In the genomic region with DNA sequence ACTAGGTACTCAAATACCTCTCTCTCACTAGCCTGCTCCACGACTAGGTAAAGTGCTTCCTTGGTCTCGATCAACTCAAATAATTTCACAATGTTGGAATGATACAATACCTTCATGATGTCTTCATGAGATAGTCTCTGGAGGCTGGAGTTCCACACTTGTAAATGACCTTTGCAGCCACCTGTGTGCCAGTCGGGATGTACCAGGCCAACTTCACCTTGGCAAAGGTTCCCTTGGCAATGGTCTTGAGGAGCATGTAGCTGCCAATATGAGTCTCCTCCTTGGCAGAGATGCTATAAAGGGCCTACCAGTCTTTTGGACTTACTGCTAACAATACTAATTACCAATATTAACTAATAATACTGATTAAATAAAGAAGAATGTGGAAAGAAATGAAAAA, we compare ENCODE assay signal across 22 cellular contexts. TPM values are rescaled to one million over a fixed set of nuclear protein-coding genes. Genes with fewer than 3 reads are reported as not detected.
DNase-seq lines count a peak whose midpoint lies in the region; ATAC-seq, FAIRE-seq and TF ChIP-seq lines count a peak whose summit lies in the region.
"Had no signal": no experiment of that assay in that cellular context is flagged by ENCODE, and none has a peak within 500 bp of the region (broad histone marks: within the 10 kb centered on the region; RNA-seq: fewer than 3 reads in every experiment).

No MANE protein-coding gene starts in this region.

- H4K20me1 ChIP-seq in PC-9 (ENCODE audit: insufficient read depth), result no peaks in the 10 kb centered on the region
- H4K20me1 ChIP-seq: BLaER1 treated with 17β-estradiol and CSF1 and Interleukin-3, amounts not matched to agents 10 nM and 100 nM had no signal

- H2AFZ ChIP-seq in PC-9, result no peak overlapping the region

- H3K27ac ChIP-seq in C4-2B (peak overlapping the region; percentile 15), PC-9 (no peak overlapping the region)
- H3K27ac ChIP-seq: 22Rv1; A549; BLaER1 treated with 17β-estradiol and CSF1 and Interleukin-3, amounts not matched to agents 10 nM and 100 nM had no signal

- CTCF ChIA-PET in PC-9 (lab: Charles Lee) (no interaction called here), Caco-2 (lab: Charles Lee) (no interaction called here)

- peaks cover 9% of the 10 kb centered on the region for H3K27me3 Mint-ChIP-seq in Caco-2 (ENCODE audit: insufficient read depth, unreplicated experiment)
- H3K27me3 Mint-ChIP-seq: CD4-positive, alpha-beta memory T cell had no signal

- no peaks in the 10 kb centered on the region for H3K4me1 Mint-ChIP-seq in Caco-2 (ENCODE audit: low read depth, unreplicated experiment)
- H3K4me1 Mint-ChIP-seq: B cell had no signal

- H3K4me3 Mint-ChIP-seq in Caco-2 (ENCODE audit: unreplicated experiment), result no peak overlapping the region
- H3K4me3 Mint-ChIP-seq: B cell; CD14-positive monocyte; CD4-positive, alpha-beta memory T cell; CD4-positive, CD25-positive, alpha-beta regulatory T cell; CD8-positive, alpha-beta memory T cell had no signal

- H3K36me3 Mint-ChIP-seq in Caco-2 (ENCODE audit: insufficient read depth, unreplicated experiment), result no peaks in the 10 kb centered on the region
- H3K36me3 Mint-ChIP-seq: CD4-positive, alpha-beta memory T cell; CD4-positive, CD25-positive, alpha-beta regulatory T cell; CD8-positive, alpha-beta memory T cell had no signal

- DNase-seq in PC-9, result peak in 1 of 2 experiments; percentile 34
- no peak for DNase-seq in urothelium cell line (ENCODE audit: low spot score)
- DNase-seq in Caco-2, result no peak
- DNase-seq: AML-193; Calu3; CD4-positive, alpha-beta memory T cell; CD4-positive, CD25-positive, alpha-beta regulatory T cell; CD8-positive, alpha-beta memory T cell; COR-L47; DMS79 treated with DMSO at 0.1 percent for 48 hours; GF-D8 had no signal

- peaks cover 55% of the 10 kb centered on the region for H3K4me1 ChIP-seq in PC-9 (replicated peaks; ENCODE audit: insufficient read depth)
- no peaks in the 10 kb centered on the region for H3K4me1 ChIP-seq in Caco-2

- H3K36me3 ChIP-seq in PC-9 (ENCODE audit: low read depth) (no peaks in the 10 kb centered on the region), Caco-2 (ENCODE audit: control insufficient read depth, insufficient read depth, low read length) (no peaks in the 10 kb centered on the region)
- H3K36me3 ChIP-seq: BLaER1 treated with 17β-estradiol and CSF1 and Interleukin-3, amounts not matched to agents 10 nM and 100 nM had no signal

- ATAC-seq in HG02588 (IDR thresholded peaks at IDR 0.05; ENCODE audit: unreplicated experiment), result no peak
- ATAC-seq: A549 had no signal

- H3K79me2 ChIP-seq in PC-9 (ENCODE audit: low read depth), result no peaks in the 10 kb centered on the region

- H3K4me2 ChIP-seq in PC-9, result peak overlapping the region; percentile 49; the same call in 1 of the 2 replicates
- H3K4me2 ChIP-seq: A549; BLaER1 treated with 17β-estradiol and CSF1 and Interleukin-3, amounts not matched to agents 10 nM and 100 nM had no signal

- H3K27ac Mint-ChIP-seq in Caco-2 (ENCODE audit: unreplicated experiment), result no peak overlapping the region
- H3K27ac Mint-ChIP-seq: B cell; CD14-positive monocyte; CD4-positive, alpha-beta memory T cell; CD8-positive, alpha-beta memory T cell had no signal

- H3K9me3 Mint-ChIP-seq in Caco-2 (ENCODE audit: unreplicated experiment), result peaks cover 10% of the 10 kb centered on the region
- H3K9me3 Mint-ChIP-seq: CD4-positive, alpha-beta memory T cell; CD8-positive, alpha-beta memory T cell had no signal

- BruUV-seq in PC-9 (replicated peaks; lab: Mats Ljungman, UMichigan), result no TSS peak
- no TSS peak for BruUV-seq in Caco-2 (replicated peaks; lab: Mats Ljungman, UMichigan)

- FAIRE-seq in urothelium cell line (lab: Jason Lieb, UNC), result peak; percentile 74
- FAIRE-seq: A549, D721Med, G401.6, GM12891, GM19239 had no signal

- no peaks in the 10 kb centered on the region for H3K9me2 ChIP-seq in PC-9 (ENCODE audit: insufficient read depth)

- TF ChIP-seq CTCF in C4-2B (conservative IDR thresholded peaks at IDR 0.05) (no peak), PC-9 (conservative IDR thresholded peaks at IDR 0.05) (no peak), Caco-2 (IDR thresholded peaks at IDR 0.05; ENCODE audit: insufficient read depth in 1 of 2, low read depth in 1 of 2, low read length in 1 of 2, severe bottlenecking in 1 of 2, unreplicated experiment in 1 of 2) (no peak)

- intact Hi-C loops in PC-9 (cut with micrococcal nuclease; ENCODE audit: unreplicated experiment), result no loop called here
- intact Hi-C loops in Caco-2 (cut with micrococcal nuclease; ENCODE audit: unreplicated experiment), result no loop called here

- H3K4me3 ChIP-seq in PC-9, result no peak overlapping the region
- H3K4me3 ChIP-seq in Caco-2 (ENCODE audit: low read depth, low read length), result no peak overlapping the region
- H3K4me3 ChIP-seq: A549; BLaER1 treated with 17β-estradiol and CSF1 and Interleukin-3, amounts not matched to agents 10 nM and 100 nM had no signal

- peaks cover 30% of the 10 kb centered on the region for H3F3A ChIP-seq in PC-9 (ENCODE audit: insufficient read depth, low read depth)

- H3K27me3 ChIP-seq in PC-9 (ENCODE audit: insufficient read depth, low read depth) (no peaks in the 10 kb centered on the region), Caco-2 (replicated peaks; ENCODE audit: control insufficient read depth, insufficient read depth, low read length) (no peaks in the 10 kb centered on the region)
- H3K27me3 ChIP-seq: BLaER1 treated with 17β-estradiol and CSF1 and Interleukin-3, amounts not matched to agents 10 nM and 100 nM had no signal

- POLR2A ChIA-PET in PC-9 (lab: Charles Lee; ENCODE audit: unreplicated experiment) (no interaction called here), Caco-2 (lab: Charles Lee) (no interaction called here)

- H3K9me3 ChIP-seq in PC-9 (ENCODE audit: insufficient read depth, low read depth), result no peaks in the 10 kb centered on the region
- no peaks in the 10 kb centered on the region for H3K9me3 ChIP-seq in Caco-2
- H3K9me3 ChIP-seq: A549 had no signal

RNA-seq across cellular contexts. Expression of gene EEPD1, which starts 42.5 kb away (rescaled TPM):
- total RNA-seq in PC-9 (2021) (6.0 and 9.4 TPM in 2 replicates), Caco-2 (2022) (1.8 and 2.1 TPM in 2 replicates)
